ENCODE assay signal across 8 cellular contexts in genomic region chr12:120230326-120230973, GRCh38. TPM values are rescaled to one million over a fixed set of nuclear protein-coding genes. Genes with fewer than 3 reads are reported as not detected.
DNase-seq lines count a peak whose midpoint lies in the region; ATAC-seq, FAIRE-seq and TF ChIP-seq lines count a peak whose summit lies in the region.

No MANE protein-coding gene starts in this region.

- TF ChIP-seq CTCF in H1 (IDR thresholded peaks at IDR 0.05; ENCODE audit: control extremely low read depth in 1 of 3, insufficient read depth in 1 of 3, low read depth in 1 of 3, low read length in 3 of 3): no peak

- H4K5ac ChIP-seq in H1 (ENCODE audit: insufficient read length, low read depth, low read length): peak overlapping the region; percentile 45

- H3K27me3 ChIP-seq in H1 (replicated peaks in 1 of 4; ENCODE audit: control insufficient read depth in 3 of 4, extremely low read depth in 1 of 4, insufficient read depth in 3 of 4, low read length in 3 of 4): no peaks in the 10 kb centered on the region
- H3K27me3 ChIP-seq in mucosa of rectum (ENCODE audit: control insufficient read depth in 2 of 2, insufficient read depth in 2 of 2, low read length in 2 of 2): no peaks in the 10 kb centered on the region

- FAIRE-seq in H1 (lab: Jason Lieb, UNC): no peak

- H3K4ac ChIP-seq in H1 (replicated peaks; ENCODE audit: insufficient read length, low read depth, low read length): peak overlapping the region; percentile 82

- peak overlapping the region; percentile 100 for H2BK5ac ChIP-seq in H1 (ENCODE audit: low read depth, low read length)

- H3K18ac ChIP-seq in H1 (ENCODE audit: extremely low read depth, low read length): peak overlapping the region; percentile 99

- no peak overlapping the region; the same call in none of the 2 replicates for H4K8ac ChIP-seq in H1 (ENCODE audit: extremely low read depth, insufficient read depth, low read length)

- H3K9me3 ChIP-seq in H1 (ENCODE audit: insufficient read depth in 2 of 2, low read depth in 1 of 2, low read length in 1 of 2): no peaks in the 10 kb centered on the region
- H3K9me3 ChIP-seq in mucosa of rectum (ENCODE audit: control insufficient read depth in 2 of 2, low read length in 2 of 2): no peaks in the 10 kb centered on the region

- H3K9ac ChIP-seq in H1 (replicated peaks in 1 of 4; ENCODE audit: extremely low read depth in 1 of 4, low read depth in 3 of 4, low read length in 3 of 4) (peak overlapping the region in 2 of 4 experiments; percentile 61 to 69; a peak in 5 of 7 replicates), mucosa of rectum (ENCODE audit: low read depth in 1 of 2, low read length in 2 of 2) (peak overlapping the region; percentile 32 to 47)

- no peak for TF ChIP-seq RAD21 in H1 (IDR thresholded peaks at IDR 0.05 in 1 of 2, conservative IDR thresholded peaks at IDR 0.05 in 1 of 2; ENCODE audit: low read depth in 2 of 2, low read length in 2 of 2)

- H2AK5ac ChIP-seq in H1 (ENCODE audit: low read depth, low read length): peak overlapping the region; percentile 97

- H3K23me2 ChIP-seq in H1 (ENCODE audit: low read depth, low read length): no peaks in the 10 kb centered on the region; the same call in 1 of the 2 replicates

- 25% methylated on average over 7 of the region's 9 CpGs; no CpG with 5 or more reads in 1 of the 2 experiments for WGBS in H1 (ENCODE audit: extremely low coverage in 1 of 2, insufficient coverage in 1 of 2, insufficient read length in 1 of 2, insufficient replicate concordance in 2 of 2, low coverage in 1 of 2, low lambda C conversion rate in 2 of 2, missing lambda C conversion rate in 1 of 2), 2 experiments

- H3K4me2 ChIP-seq in H1 (ENCODE audit: insufficient read depth in 1 of 2, low read depth in 2 of 2, low read length in 2 of 2): peak overlapping the region; percentile 46 to 83

- H3K56ac ChIP-seq in H1 (replicated peaks; ENCODE audit: insufficient read length, low read depth, low read length): peak overlapping the region; percentile 71

- H3K79me2 ChIP-seq in H1 (ENCODE audit: control insufficient read depth in 1 of 2, insufficient read depth in 2 of 2, low read length in 2 of 2): peaks cover 0 to 58% of the 10 kb centered on the region in 2 experiments; a peak in 2 of 4 replicates

- no peak for ATAC-seq in HG03521 (IDR thresholded peaks at IDR 0.05; ENCODE audit: unreplicated experiment)

- H2BK12ac ChIP-seq in H1 (ENCODE audit: low read depth, low read length): peak overlapping the region; percentile 100

- H3K14ac ChIP-seq in H1 (ENCODE audit: insufficient read length): no peak overlapping the region

- H2BK20ac ChIP-seq in H1 (ENCODE audit: low read length): peak overlapping the region; percentile 99

- peaks cover 4 to 8% of the 10 kb centered on the region in 2 experiments for H4K20me1 ChIP-seq in H1 (replicated peaks in 1 of 2; ENCODE audit: control insufficient read depth in 1 of 2, insufficient read depth in 2 of 2, low read length in 2 of 2)

- peak overlapping the region; percentile 96 for H3K27ac ChIP-seq in H1 (ENCODE audit: low read depth, low read length)
- peak overlapping the region; percentile 78 to 81 for H3K27ac ChIP-seq in mucosa of rectum (ENCODE audit: low read depth in 2 of 2, low read length in 2 of 2)

- peak overlapping the region; percentile 8 for H2BK120ac ChIP-seq in H1 (replicated peaks; ENCODE audit: low read depth, low read length)

- H2AFZ ChIP-seq in H1 (ENCODE audit: low read length): no peak overlapping the region

- H3K4me1 ChIP-seq in H1 (replicated peaks in 1 of 4; ENCODE audit: control insufficient read depth in 3 of 4, insufficient read depth in 4 of 4, low read length in 3 of 4): peaks cover 40 to 81% (median 51%) of the 10 kb centered on the region in 4 experiments
- H3K4me1 ChIP-seq in mucosa of rectum (ENCODE audit: control insufficient read depth in 2 of 2, insufficient read depth in 2 of 2, low read length in 2 of 2): peaks cover 76 to 86% of the 10 kb centered on the region in 2 donors

- H3K79me1 ChIP-seq in H1 (ENCODE audit: low read depth, low read length): peaks cover 3% of the 10 kb centered on the region; the same call in 1 of the 2 replicates

- H4K91ac ChIP-seq in H1 (replicated peaks; ENCODE audit: insufficient read length, low read length): peak overlapping the region; percentile 45

- DNase-seq in NCI-H524 (lab: John Stamatoyannopoulos, UW) (peak; percentile 65 to 87), NCI-H524 treated with DMSO at 0.1 percent for 48 hours (lab: John Stamatoyannopoulos, UW) (no peak), RPMI7951 (ENCODE audit: low read depth) (peak; percentile 96), H1 (ENCODE audit: low read depth in 1 of 2, low spot score in 2 of 2) (peak; percentile 83 to 91), NCI-H1694 treated with DMSO at 0.1 percent for 48 hours (lab: John Stamatoyannopoulos, UW) (no peak), cortex of kidney (lab: John Stamatoyannopoulos, UW) (no peak)

- 0 out of 2 replicates have a peak overlapping the region, but pooled peaks have one; percentile 22 for H2BK15ac ChIP-seq in H1 (ENCODE audit: low read length)

- peaks cover 0 to 5% (median 2%) of the 10 kb centered on the region in 4 experiments; a peak in 1 of 8 replicates for H3K36me3 ChIP-seq in H1 (ENCODE audit: control insufficient read depth in 2 of 4, insufficient read depth in 4 of 4, low read length in 3 of 4)
- H3K36me3 ChIP-seq in mucosa of rectum (ENCODE audit: control insufficient read depth in 2 of 2, insufficient read depth in 2 of 2, low read length in 2 of 2): no peaks in the 10 kb centered on the region

- TF ChIP-seq POLR2A in H1 (IDR thresholded peaks at IDR 0.05; ENCODE audit: control extremely low read depth in 1 of 2, low read depth in 2 of 2, low read length in 2 of 2): no peak; a peak in 1 of 3 replicates

- peak in 1 of 2 experiments; percentile 91; a peak in 1 of 3 replicates for TF ChIP-seq EP300 in H1 (IDR thresholded peaks at IDR 0.05; ENCODE audit: borderline replicate concordance in 1 of 2, low read depth in 2 of 2, low read length in 2 of 2)

- CTCF ChIA-PET in H1 (lab: Charles Lee; ENCODE audit: partially characterized antibody): interaction anchor here (0.5 to 17.8 kb wide), 12 partner anchors 11 to 266 kb away, joined by 3 to 930 read pairs (median 5); partner anchors contain the start of genes PXN, RNU4-1, RNU4-2 and RPLP0

- no peak overlapping the region for H3K23ac ChIP-seq in H1 (ENCODE audit: insufficient read length)

- POLR2A ChIA-PET in H1 (lab: Charles Lee; ENCODE audit: partially characterized antibody): interaction anchor here (0.5 to 88.3 kb wide), 16 partner anchors 11 to 829 kb away, joined by 3 to 4270 read pairs (median 4); partner anchors contain the start of genes GCN1, MSI1, PXN and RAB35

- H3K4me3 ChIP-seq in H1 (ENCODE audit: extremely low read depth in 1 of 4, insufficient read depth in 2 of 4, low read depth in 3 of 4, low read length in 4 of 4) (peak overlapping the region in 3 of 4 experiments; percentile 12 to 53 (median 32); a peak in 5 of 8 replicates), mucosa of rectum (ENCODE audit: low read length in 2 of 2) (peak overlapping the region; percentile 0 to 20)

TF ChIP-seq in H1, 55 proteins besides CTCF, POLR2A, EP300 and RAD21 (continues in another document):
- TF ChIP-seq BCL11A (IDR thresholded peaks at IDR 0.05; ENCODE audit: low read depth in 2 of 2, low read length in 2 of 2) (peak in 1 of 2 experiments; percentile 62), SIN3A (conservative IDR thresholded peaks at IDR 0.05 in 1 of 2, IDR thresholded peaks at IDR 0.05 in 1 of 2; ENCODE audit: low read depth in 1 of 2, low read length in 2 of 2) (0 out of 4 replicates have a peak, but pooled peaks of 1 of the 2 experiments have one; percentile 30), HDAC2 (IDR thresholded peaks at IDR 0.05; ENCODE audit: borderline replicate concordance in 1 of 2, low read depth in 2 of 2, low read length in 2 of 2) (peak in 1 of 2 experiments; percentile 66; a peak in 1 of 4 replicates), SP2 (IDR thresholded peaks at IDR 0.05; ENCODE audit: low read length) (no peak), TAF1 (IDR thresholded peaks at IDR 0.05; ENCODE audit: low read depth, low read length) (peak; percentile 43; the same call in 1 of the 2 replicates), TCF12 (IDR thresholded peaks at IDR 0.05; ENCODE audit: low read depth, low read length) (peak; percentile 87)

RNA-seq across cellular contexts. Expression of gene RPLP0, which starts 29.5 kb away (rescaled TPM):
- 3,658 and 4,112 TPM in 2 replicates for total RNA-seq in RPMI7951 (2014; rRNA removed; shearing (Covaris generic))
- 2,987 and 3,029 TPM in 2 replicates for total RNA-seq in H1 (2021; fragmentation: NEBNext Ultra II Directional; extraction: Animal tissue kit (Norgen Biotek cat#: 25700))
- 8,838 and 10,765 TPM in 2 replicates for polyA plus RNA-seq in H1 (2011; rRNA removed)
- 10,357 TPM for polyA plus RNA-seq in H1 (2011; cell fraction: cytosol; rRNA removed)
- 6,829 TPM for polyA plus RNA-seq in H1 (2011; cell fraction: nucleus; rRNA removed)
- polyA plus RNA-seq in H1 (2012, experiment 1 of 2): 4,444 to 5,241 TPM (median 4,665 TPM) in 4 replicates
- 7,158 TPM for polyA plus RNA-seq in H1 (2012, experiment 2 of 2)
- 4,021 TPM for polyA plus RNA-seq in H1 (2013, experiment 1 of 2)
- 3,982 TPM for polyA plus RNA-seq in H1 (2013, experiment 2 of 2)
- 5,851 and 5,958 TPM in 2 replicates for polyA minus RNA-seq in H1 (2011; rRNA and poly(A)+ RNA removed)
- 2,113 TPM for polyA minus RNA-seq in H1 (2011; cell fraction: cytosol; rRNA and poly(A)+ RNA removed)
- 1,976 TPM for polyA minus RNA-seq in H1 (2011; cell fraction: nucleus; rRNA and poly(A)+ RNA removed)

RNA-seq across cellular contexts. Expression of gene PXN, which starts 35.1 kb away (rescaled TPM):
- 51.0 and 57.9 TPM in 2 replicates for total RNA-seq in RPMI7951 (2014; rRNA removed; shearing (Covaris generic))
- total RNA-seq in H1 (2021; fragmentation: NEBNext Ultra II Directional; extraction: Animal tissue kit (Norgen Biotek cat#: 25700)): 105 and 109 TPM in 2 replicates
- polyA plus RNA-seq in H1 (2011; rRNA removed): 51.0 and 89.2 TPM in 2 replicates
- 29.0 TPM for polyA plus RNA-seq in H1 (2011; cell fraction: cytosol; rRNA removed)
- polyA plus RNA-seq in H1 (2011; cell fraction: nucleus; rRNA removed): 80.4 TPM
- 58.2 to 73.1 TPM (median 70.3 TPM) in 4 replicates for polyA plus RNA-seq in H1 (2012, experiment 1 of 2)
- 83.1 TPM for polyA plus RNA-seq in H1 (2012, experiment 2 of 2)
- 88.7 TPM for polyA plus RNA-seq in H1 (2013, experiment 1 of 2)
- polyA plus RNA-seq in H1 (2013, experiment 2 of 2): 91.0 TPM
- 45.0 and 62.0 TPM in 2 replicates for polyA minus RNA-seq in H1 (2011; rRNA and poly(A)+ RNA removed)
- 30.5 TPM for polyA minus RNA-seq in H1 (2011; cell fraction: cytosol; rRNA and poly(A)+ RNA removed)
- polyA minus RNA-seq in H1 (2011; cell fraction: nucleus; rRNA and poly(A)+ RNA removed): 33.2 TPM

RNA-seq across cellular contexts. Expression of gene GCN1, which starts 35.9 kb away (rescaled TPM):
- 27.0 and 39.4 TPM in 2 replicates for total RNA-seq in RPMI7951 (2014; rRNA removed; shearing (Covaris generic))
- total RNA-seq in H1 (2021; fragmentation: NEBNext Ultra II Directional; extraction: Animal tissue kit (Norgen Biotek cat#: 25700)): 133 and 137 TPM in 2 replicates
- 61.4 and 73.1 TPM in 2 replicates for polyA plus RNA-seq in H1 (2011; rRNA removed)
- 61.1 TPM for polyA plus RNA-seq in H1 (2011; cell fraction: cytosol; rRNA removed)
- 294 TPM for polyA plus RNA-seq in H1 (2011; cell fraction: nucleus; rRNA removed)
- polyA plus RNA-seq in H1 (2012, experiment 1 of 2): 92.9 to 139 TPM (median 109 TPM) in 4 replicates
- polyA plus RNA-seq in H1 (2012, experiment 2 of 2): 58.3 TPM
- polyA plus RNA-seq in H1 (2013, experiment 1 of 2): 57.1 TPM
- polyA plus RNA-seq in H1 (2013, experiment 2 of 2): 47.1 TPM
- 266 and 267 TPM in 2 replicates for polyA minus RNA-seq in H1 (2011; rRNA and poly(A)+ RNA removed)
- 106 TPM for polyA minus RNA-seq in H1 (2011; cell fraction: cytosol; rRNA and poly(A)+ RNA removed)
- polyA minus RNA-seq in H1 (2011; cell fraction: nucleus; rRNA and poly(A)+ RNA removed): 194 TPM

Comparison
In these comparisons a context has a peak if more than half of its experiments do, and no peak if none do; other contexts are left out.
1. DNase-seq: peak in NCI-H524 (2 of 2), RPMI7951 (single experiment) and H1 (2 of 2); none in NCI-H524 treated with DMSO at 0.1 percent for 48 hours (single experiment), NCI-H1694 treated with DMSO at 0.1 percent for 48 hours (single experiment) and cortex of kidney (single experiment).